In genomic region chr11:92605667-92606066, GRCh38 we compare ENCODE assay signal across 11 cellular contexts.
"Had no signal": no experiment of that assay in that cellular context is flagged by ENCODE, and none has a peak within 500 bp of the region (broad histone marks: within the 10 kb centered on the region; RNA-seq: fewer than 3 reads in every experiment).

No MANE protein-coding gene starts in this region.

- H3K27ac Mint-ChIP-seq: HFFc6, IgD-negative memory B cell had no signal

- DNase-seq: GM23248, GOT3, H7, HFFc6, KBM-7 had no signal

- H3K36me3 ChIP-seq: HAP-1 had no signal

- H3K9ac ChIP-seq: GM23248, KMS-11 had no signal

- H3K27me3 Mint-ChIP-seq: IgD-negative memory B cell had no signal

- H3K27ac ChIP-seq: GM23248, HL-60, KMS-11 had no signal

- ATAC-seq: HCT116, HepG2 had no signal

- H3K4me3 Mint-ChIP-seq: HFFc6, IgD-negative memory B cell had no signal

- H3K36me3 Mint-ChIP-seq: IgD-negative memory B cell had no signal

- H2AFZ ChIP-seq: GM23248 had no signal

- H3K4me3 ChIP-seq: GM23248, HAP-1 had no signal

- H3K4me2 ChIP-seq: KMS-11 had no signal

- H3K9me3 ChIP-seq: HAP-1 had no signal

- H3K4me1 ChIP-seq: HAP-1 had no signal

- H3K4me1 Mint-ChIP-seq: IgD-negative memory B cell had no signal
